ENCODE assay signal across 21 cellular contexts in the genomic region with DNA sequence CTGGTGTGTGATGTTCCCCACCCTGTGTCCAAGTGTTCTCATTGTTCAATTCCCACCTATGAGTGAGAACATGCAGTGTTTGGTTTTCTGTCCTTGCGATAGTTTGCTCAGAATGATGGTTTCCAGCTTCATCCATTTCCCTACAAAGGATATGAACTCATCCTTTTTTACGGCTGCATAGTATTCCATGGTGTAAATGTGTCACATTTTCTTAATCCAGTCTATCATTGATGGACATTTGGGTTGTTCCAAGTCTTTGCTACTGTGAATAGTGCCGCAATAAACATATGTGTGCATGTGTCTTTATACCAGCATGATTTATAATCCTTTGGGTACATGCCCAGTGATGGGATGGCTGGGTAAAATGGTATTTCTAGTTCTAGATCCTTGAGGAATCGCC. TPM values are rescaled to one million over a fixed set of nuclear protein-coding genes. Genes with fewer than 3 reads are reported as not detected.
"Had no signal": no experiment of that assay in that cellular context is flagged by ENCODE, and none has a peak within 500 bp of the region (broad histone marks: within the 10 kb centered on the region; RNA-seq: fewer than 3 reads in every experiment).

No MANE protein-coding gene starts in this region.

RNA-seq across cellular contexts. Expression of a gene that starts 12.4 kb away (rescaled TPM):
- total RNA-seq: activated naive CD4-positive, alpha-beta T cell treated with anti-CD3 and anti-CD28 coated beads for 36 hours; activated naive CD4-positive, alpha-beta T cell treated with anti-CD3 and anti-CD28 coated beads, Interleukin-2, amount 50 U/mL, for 72 hours; activated naive CD8-positive, alpha-beta T cell treated with anti-CD3 and anti-CD28 coated beads for 36 hours; activated naive CD8-positive, alpha-beta T cell treated with anti-CD3 and anti-CD28 coated beads, Interleukin-2, amount 10 ng/mL, durations not matched to agents 7 days and 5 days; activated T-cell treated with anti-CD3 and anti-CD28 coated beads, Interleukin-2, amount 50 U/mL, for 4 hours; activated T-cell treated with anti-CD3 and anti-CD28 coated beads, Interleukin-2, amount 50 U/mL, for 72 hours; activated T-helper 1 cell treated with anti-CD3 and anti-CD28 coated beads, Interleukin-12 subunit alpha, Interleukin-12 subunit beta, Interleukin-2, Interleukin-4 antibody, amounts not matched to agents 30 ng/mL and 10 ng/mL and 1 ng/mL, durations not matched to agents 14 hours and 24 hours and 36 hours; activated T-helper 17 cell treated with anti-CD3 and anti-CD28 coated beads, Interleukin-2, amount 50 U/mL, for 72 hours; activated T-helper 2 cell treated with anti-CD3 and anti-CD28 coated beads, Interferon-gamma antibody, Interleukin-2, Interleukin-4, amounts not matched to agents 10 μg/mL and 5 μg/mL and 100 μg/mL, durations not matched to agents 14 hours and 24 hours and 36 hours; aorta; ascending aorta; body of pancreas; bronchial epithelial cell; cardiac muscle cell; cardiac septum; cerebellum; chondrocyte had no signal
- polyA plus RNA-seq: adipose tissue, adrenal gland, cardiac muscle cell had no signal

RNA-seq across cellular contexts. Expression of a gene that starts 34.1 kb away (rescaled TPM):
- total RNA-seq: activated naive CD4-positive, alpha-beta T cell treated with anti-CD3 and anti-CD28 coated beads for 36 hours; activated naive CD4-positive, alpha-beta T cell treated with anti-CD3 and anti-CD28 coated beads, Interleukin-2, amount 50 U/mL, for 72 hours; activated naive CD8-positive, alpha-beta T cell treated with anti-CD3 and anti-CD28 coated beads for 36 hours; activated naive CD8-positive, alpha-beta T cell treated with anti-CD3 and anti-CD28 coated beads, Interleukin-2, amount 10 ng/mL, durations not matched to agents 7 days and 5 days; activated T-cell treated with anti-CD3 and anti-CD28 coated beads, Interleukin-2, amount 50 U/mL, for 4 hours; activated T-cell treated with anti-CD3 and anti-CD28 coated beads, Interleukin-2, amount 50 U/mL, for 72 hours; activated T-helper 1 cell treated with anti-CD3 and anti-CD28 coated beads, Interleukin-12 subunit alpha, Interleukin-12 subunit beta, Interleukin-2, Interleukin-4 antibody, amounts not matched to agents 30 ng/mL and 10 ng/mL and 1 ng/mL, durations not matched to agents 14 hours and 24 hours and 36 hours; activated T-helper 17 cell treated with anti-CD3 and anti-CD28 coated beads, Interleukin-2, amount 50 U/mL, for 72 hours; activated T-helper 2 cell treated with anti-CD3 and anti-CD28 coated beads, Interferon-gamma antibody, Interleukin-2, Interleukin-4, amounts not matched to agents 10 μg/mL and 5 μg/mL and 100 μg/mL, durations not matched to agents 14 hours and 24 hours and 36 hours; adrenal gland; astrocyte; body of pancreas; breast epithelium; bronchial epithelial cell; cerebellum; chondrocyte had no signal
- polyA plus RNA-seq: adipose tissue, adrenal gland had no signal

RNA-seq across cellular contexts. Expression of a gene that starts 40.3 kb away (rescaled TPM):
- total RNA-seq: activated T-cell treated with anti-CD3 and anti-CD28 coated beads, Interleukin-2, amount 50 U/mL, for 72 hours had no signal

RNA-seq across cellular contexts. Expression of a gene that starts 54.3 kb away (rescaled TPM):
- total RNA-seq: activated naive CD4-positive, alpha-beta T cell treated with anti-CD3 and anti-CD28 coated beads for 36 hours; activated naive CD4-positive, alpha-beta T cell treated with anti-CD3 and anti-CD28 coated beads, Interleukin-2, amount 50 U/mL, for 72 hours; activated naive CD8-positive, alpha-beta T cell treated with anti-CD3 and anti-CD28 coated beads for 36 hours; activated naive CD8-positive, alpha-beta T cell treated with anti-CD3 and anti-CD28 coated beads, Interleukin-2, amount 10 ng/mL, durations not matched to agents 7 days and 5 days; activated T-cell treated with anti-CD3 and anti-CD28 coated beads, Interleukin-2, amount 50 U/mL, for 4 hours; activated T-cell treated with anti-CD3 and anti-CD28 coated beads, Interleukin-2, amount 50 U/mL, for 72 hours; activated T-helper 1 cell treated with anti-CD3 and anti-CD28 coated beads, Interleukin-12 subunit alpha, Interleukin-12 subunit beta, Interleukin-2, Interleukin-4 antibody, amounts not matched to agents 30 ng/mL and 10 ng/mL and 1 ng/mL, durations not matched to agents 14 hours and 24 hours and 36 hours; activated T-helper 17 cell treated with anti-CD3 and anti-CD28 coated beads, Interleukin-2, amount 50 U/mL, for 72 hours; activated T-helper 2 cell treated with anti-CD3 and anti-CD28 coated beads, Interferon-gamma antibody, Interleukin-2, Interleukin-4, amounts not matched to agents 10 μg/mL and 5 μg/mL and 100 μg/mL, durations not matched to agents 14 hours and 24 hours and 36 hours; astrocyte; bronchial epithelial cell; cardiac muscle cell; cerebellum; chondrocyte had no signal
- polyA plus RNA-seq: cardiac muscle cell had no signal
